In the genomic region with DNA sequence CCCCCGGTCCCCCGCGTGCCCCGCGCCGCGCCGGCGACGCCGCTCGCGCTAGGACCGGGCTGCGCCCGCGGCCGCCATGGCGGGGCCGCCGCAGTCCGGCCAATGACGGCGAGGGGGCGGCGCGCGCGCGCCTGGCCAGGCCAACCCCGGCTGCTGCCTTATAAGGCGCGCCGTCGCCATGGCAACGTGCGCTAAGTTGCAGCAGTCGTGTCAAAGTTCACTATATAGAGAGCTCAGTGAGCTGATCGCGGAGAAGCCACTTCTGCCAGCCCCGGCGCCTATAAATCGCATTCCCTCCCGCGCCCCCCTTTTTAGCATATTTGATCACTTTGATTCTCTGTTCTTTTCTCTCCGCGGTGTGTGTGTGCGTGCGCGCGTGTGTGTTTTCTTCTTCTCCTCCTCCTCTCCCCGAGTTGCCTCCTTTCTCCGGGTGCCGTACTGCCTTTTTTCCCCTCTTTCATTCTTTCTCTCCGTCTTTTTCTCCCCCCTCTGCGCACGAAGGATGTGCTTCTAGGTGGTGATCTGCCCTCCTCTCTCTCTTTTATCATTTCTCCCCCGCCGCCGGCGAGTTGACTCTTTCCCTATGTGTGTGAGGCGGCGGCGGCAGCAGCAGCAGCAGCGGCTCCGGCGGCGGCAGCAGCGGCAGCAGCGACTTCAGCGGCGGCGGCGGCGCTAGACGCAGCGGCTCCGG, we compare ENCODE assay signal across 9 cellular contexts. TPM values are rescaled to one million over a fixed set of nuclear protein-coding genes. Genes with fewer than 3 reads are reported as not detected.
A peak's percentile ranks its signal among the peaks of the same experiment; 100 is the strongest.
DNase-seq lines count a peak whose midpoint lies in the region; FAIRE-seq and TF ChIP-seq lines count a peak whose summit lies in the region.
"Had no signal": no experiment of that assay in that cellular context is flagged by ENCODE, and none has a peak within 500 bp of the region (broad histone marks: within the 10 kb centered on the region; RNA-seq: fewer than 3 reads in every experiment).

A gene (plus strand): TSS at position 251 of the 691 bp plus-strand sequence. CDS start 1,406 bp downstream, outside the sequence.

- no peaks in the 10 kb centered on the region for H4K20me1 ChIP-seq in Karpas-422 (ENCODE audit: insufficient read depth, low read depth, low read length)

- H3K9me2 ChIP-seq in Karpas-422 (replicated peaks; ENCODE audit: insufficient read depth, low read length) = no peaks in the 10 kb centered on the region

- in situ Hi-C loops in SK-MEL-5 (cut with HindIII; ENCODE audit: low pct_unique_long_range_greater_than_20kb, low sequenced_read_pairs) = no loop called here

- peak in 1 of 4 donors; percentile 2 for TF ChIP-seq EP300 in sigmoid colon (IDR thresholded peaks at IDR 0.05)

- peaks cover 20% of the 10 kb centered on the region; the same call in 1 of the 2 replicates for H3K4me1 ChIP-seq in iPS-20b (ENCODE audit: insufficient read depth, low read length)
- H3K4me1 ChIP-seq in sigmoid colon = peaks cover 0 to 30% (median 21%) of the 10 kb centered on the region in 4 donors
- H3K4me1 ChIP-seq in Karpas-422 (ENCODE audit: low read length) = no peaks in the 10 kb centered on the region

- H2AFZ ChIP-seq in Karpas-422 (ENCODE audit: low read length) = no peak within 1 kb of the TSS

- H3K27me3 ChIP-seq in MG63 (no peaks in the 10 kb centered on the region), bronchial epithelial cell (ENCODE audit: control insufficient read depth, insufficient read depth, low read length) (no peaks in the 10 kb centered on the region), iPS-20b (ENCODE audit: insufficient read depth, low read length) (peaks cover 95% of the 10 kb centered on the region), sigmoid colon (no peaks in the 10 kb centered on the region), Karpas-422 (ENCODE audit: low read length) (no peaks in the 10 kb centered on the region)

- H3K9ac ChIP-seq in iPS-20b (ENCODE audit: low read depth, low read length) (no peak within 1 kb of the TSS; the same call in 1 of the 2 replicates), Karpas-422 (ENCODE audit: low read length) (no peak within 1 kb of the TSS)

- intact Hi-C loops in sigmoid colon (cut with DNase I) = loop anchor here (10.0 kb wide), 1 partner anchor 1486 kb away; no protein-coding TSS in a partner anchor

- WGBS in sigmoid colon, 2 donors = 1 to 2% methylated on average over 78 of the region's 78 CpGs

- FAIRE-seq in bronchial epithelial cell (lab: Jason Lieb, UNC) = no peak
- FAIRE-seq: islet of Langerhans had no signal

- H3K27ac ChIP-seq in iPS-20b (ENCODE audit: low read length) (no peak within 1 kb of the TSS), sigmoid colon (peak within 1 kb of the TSS; percentile 93 to 97 (median 94)), Karpas-422 (ENCODE audit: low read length) (no peak within 1 kb of the TSS)

- TF ChIP-seq CTCF in bronchial epithelial cell (IDR thresholded peaks at IDR 0.05; ENCODE audit: insufficient read depth, low read length, severe bottlenecking) (no peak), sigmoid colon (IDR thresholded peaks at IDR 0.05) (no peak)

- DNase-seq in ELR (ENCODE audit: low read depth) (peak; percentile 98), H4 (ENCODE audit: low spot score) (peak; percentile 95), MG63 (peak; percentile 98), SK-MEL-5 (ENCODE audit: low read depth, low spot score) (peak; percentile 94), bronchial epithelial cell (ENCODE audit: low read depth) (peak; percentile 87), sigmoid colon (peak; percentile 99), Karpas-422 (no peak)

- H3K4me2 ChIP-seq in Karpas-422 (ENCODE audit: low read depth, low read length, poor library complexity, severe bottlenecking) = no peak within 1 kb of the TSS

- peaks cover 28% of the 10 kb centered on the region for H3K36me3 ChIP-seq in MG63
- peaks cover 7% of the 10 kb centered on the region for H3K36me3 ChIP-seq in bronchial epithelial cell (ENCODE audit: control insufficient read depth, insufficient read depth, low read length)
- no peaks in the 10 kb centered on the region for H3K36me3 ChIP-seq in iPS-20b (ENCODE audit: insufficient read depth, low read depth, low read length)
- peaks cover 0 to 16% (median 3%) of the 10 kb centered on the region in 4 donors for H3K36me3 ChIP-seq in sigmoid colon
- no peaks in the 10 kb centered on the region for H3K36me3 ChIP-seq in Karpas-422 (ENCODE audit: insufficient read depth, low read length)

- peak within 1 kb of the TSS; percentile 88 for H3K4me3 ChIP-seq in MG63
- peak within 1 kb of the TSS; percentile 71 for H3K4me3 ChIP-seq in bronchial epithelial cell (ENCODE audit: low read depth, low read length)
- H3K4me3 ChIP-seq in iPS-20b (ENCODE audit: low read length) = peak within 1 kb of the TSS; percentile 62
- H3K4me3 ChIP-seq in sigmoid colon = peak within 1 kb of the TSS; percentile 75 to 89 (median 85)
- H3K4me3 ChIP-seq in Karpas-422 (ENCODE audit: low read length) = no peak within 1 kb of the TSS

- TF ChIP-seq POLR2A in sigmoid colon (IDR thresholded peaks at IDR 0.05) = peak; percentile 94 to 95

- no peaks in the 10 kb centered on the region for H3K9me3 ChIP-seq in MG63
- H3K9me3 ChIP-seq in iPS-20b (ENCODE audit: insufficient read depth, low read depth, low read length) = no peaks in the 10 kb centered on the region; the same call in 1 of the 2 replicates
- no peaks in the 10 kb centered on the region for H3K9me3 ChIP-seq in sigmoid colon
- peaks cover 4% of the 10 kb centered on the region for H3K9me3 ChIP-seq in Karpas-422 (ENCODE audit: low read length)

- H3K79me2 ChIP-seq in Karpas-422 (ENCODE audit: low read length) = no peaks in the 10 kb centered on the region

RNA-seq across cellular contexts. Expression of the gene that starts here (rescaled TPM):
- 3.1 and 4.0 TPM in 2 replicates for total RNA-seq in H4 (2014; rRNA removed; shearing (Covaris generic))
- total RNA-seq in MG63 (2014; rRNA removed; shearing (Covaris generic); ENCODE audit: low replicate concordance) = 1.3 and 1.9 TPM in 2 replicates
- 1.9 and 2.9 TPM in 2 replicates for total RNA-seq in SK-MEL-5 (2014; rRNA removed; shearing (Covaris generic))
- 8.4 and 9.5 TPM in 2 replicates for polyA plus RNA-seq in SK-MEL-5 (2015; cell fraction: cytosol; rRNA removed)
- 1.3 and 2.6 TPM in 2 replicates for polyA plus RNA-seq in SK-MEL-5 (2015; cell fraction: nucleus; rRNA removed)
- total RNA-seq in bronchial epithelial cell = 1.4 and 1.6 TPM in 2 replicates
- 10 to 100 TPM; 24.0 to 47.9 (median 31.0) TPM for total RNA-seq in sigmoid colon
- 10 to 100 TPM; 12.6 to 20.0 (median 12.9) TPM for polyA plus RNA-seq in sigmoid colon
- total RNA-seq in Karpas-422 (2014; rRNA removed; shearing (Covaris generic); ENCODE audit: low replicate concordance) = not detected in 2 replicates

Comparison
In these comparisons a context has a peak if more than half of its experiments do, and no peak if none do; other contexts are left out.
1. H3K27ac ChIP-seq: peak in sigmoid colon (4 of 4); none in iPS-20b (single experiment) and Karpas-422 (single experiment).